Comparison of ENCODE assay signal across 8 cellular contexts in genomic region chr11:64489831-64490441, GRCh38.
DNase-seq lines count a peak whose midpoint lies in the region; ATAC-seq, FAIRE-seq and TF ChIP-seq lines count a peak whose summit lies in the region.

No MANE protein-coding gene starts in this region.

- H3K27me3 ChIP-seq in AG04450 (ENCODE audit: control insufficient read depth, insufficient read depth, low read length) (peaks cover 32% of the 10 kb centered on the region), neuron (ENCODE audit: insufficient read depth, low read length) (no peaks in the 10 kb centered on the region)

- no peak for DNase-seq in AG04450 (ENCODE audit: low read depth, low spot score)
- peak; percentile 30 for DNase-seq in GM19239 (ENCODE audit: insufficient read length, low spot score)
- DNase-seq in NCI-H774 (lab: John Stamatoyannopoulos, UW), result peak; percentile 43
- peak; percentile 10 for DNase-seq in activated T-cell treated with anti-CD3 and anti-CD28 coated beads for 4 hours
- DNase-seq in fibroblast of peridontal ligament (ENCODE audit: extremely low read depth), result peak; percentile 9
- peak; percentile 53 for DNase-seq in ureter (ENCODE audit: low spot score)

- H3K27ac ChIP-seq in AG04450 (ENCODE audit: low read depth, low read length), result no peak overlapping the region

- CTCF ChIA-PET in AG04450 (lab: Charles Lee), result interaction anchor here (0.6 kb wide), 1 partner anchor 100 kb away, joined by 5 read pairs; no protein-coding TSS in a partner anchor

- no peak for ATAC-seq in GM21576 (IDR thresholded peaks at IDR 0.05; ENCODE audit: unreplicated experiment)

- FAIRE-seq in GM19239 (lab: Jason Lieb, UNC), result no peak

- H3K36me3 ChIP-seq in neuron (ENCODE audit: insufficient read depth, low read length), result no peaks in the 10 kb centered on the region

- H3K9me3 ChIP-seq in AG04450 (ENCODE audit: control insufficient read depth, insufficient read depth, low read length), result no peaks in the 10 kb centered on the region; the same call in 1 of the 2 replicates
- H3K9me3 ChIP-seq in neuron (ENCODE audit: low read length), result no peaks in the 10 kb centered on the region

- POLR2A ChIA-PET in AG04450 (lab: Yijun Ruan, JAX), result no interaction called here

- peaks cover 13% of the 10 kb centered on the region for H3K4me1 ChIP-seq in neuron (ENCODE audit: insufficient read depth, low read length)

- H2AFZ ChIP-seq in neuron (ENCODE audit: low read depth, low read length), result peak overlapping the region; percentile 13

- TF ChIP-seq CTCF in AG04450 (IDR thresholded peaks at IDR 0.05; ENCODE audit: low read depth, low read length), result peak; percentile 56

- H3K4me3 ChIP-seq in AG04450 (ENCODE audit: low read depth, low read length) (no peak overlapping the region), neuron (ENCODE audit: low read length) (no peak overlapping the region)
